In the genomic region with DNA sequence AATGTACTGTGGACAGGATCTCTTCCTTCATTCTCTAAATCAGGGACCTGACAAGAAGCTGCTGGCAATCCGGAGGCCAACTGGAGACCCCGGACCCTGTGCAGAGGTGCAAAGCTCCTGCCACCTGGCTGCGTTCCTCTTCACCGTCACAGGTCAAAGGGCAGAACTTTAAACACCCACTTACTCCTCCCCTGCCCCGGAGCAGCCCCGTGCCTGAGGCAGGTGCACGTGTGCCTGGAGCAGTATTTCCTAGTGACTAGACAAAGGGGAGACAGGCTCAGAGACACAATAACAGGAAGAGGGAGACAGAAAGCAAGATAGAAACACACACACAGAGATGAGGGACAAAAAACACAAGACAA, we compare ENCODE assay signal across 1 cellular context.
A peak's percentile ranks its signal among the peaks of the same experiment; 100 is the strongest.
TF ChIP-seq lines count a peak whose summit lies in the region.

No MANE protein-coding gene starts in this region.

TF ChIP-seq in HepG2, 621 proteins besides CTCF, POLR2A, EP300 and RAD21 (continued from another document):
- TF ChIP-seq CBX5 (CRISPR knock-in tag; IDR thresholded peaks at IDR 0.05; ENCODE audit: borderline replicate concordance) (0 out of 2 replicates have a peak, but pooled peaks have one; percentile 18), BORCS8-MEF2B (CRISPR knock-in tag; IDR thresholded peaks at IDR 0.05) (no peak; the same call in 1 of the 2 replicates), ZNF839 (CRISPR knock-in tag; IDR thresholded peaks at IDR 0.05; ENCODE audit: borderline replicate concordance) (no peak), HDAC6 (IDR thresholded peaks at IDR 0.05; ENCODE audit: low read depth, low read length) (no peak), SOX13 (IDR thresholded peaks at IDR 0.05) (no peak), SOX13 (CRISPR knock-in tag; conservative IDR thresholded peaks at IDR 0.05 in 1 of 2, IDR thresholded peaks at IDR 0.05 in 1 of 2) (peak in 1 of 2 experiments; percentile 72; a peak in 2 of 4 replicates), ZIK1 (CRISPR knock-in tag; IDR thresholded peaks at IDR 0.05; ENCODE audit: borderline replicate concordance, low read depth) (no peak; the same call in 1 of the 2 replicates), TBX3 (IDR thresholded peaks at IDR 0.05; ENCODE audit: borderline replicate concordance) (0 out of 2 replicates have a peak, but pooled peaks have one; percentile 17), NPAS2 (CRISPR knock-in tag; IDR thresholded peaks at IDR 0.05; ENCODE audit: borderline replicate concordance) (no peak), ZNF180 (CRISPR knock-in tag; IDR thresholded peaks at IDR 0.05; ENCODE audit: borderline replicate concordance, low read depth) (no peak), FOSL2 (CRISPR knock-in tag; IDR thresholded peaks at IDR 0.05) (peak; percentile 18; the same call in 1 of the 2 replicates), NFRKB (IDR thresholded peaks at IDR 0.05) (no peak), PITX1 (CRISPR knock-in tag; IDR thresholded peaks at IDR 0.05) (peak; percentile 72; the same call in 1 of the 2 replicates), ZNF776 (CRISPR knock-in tag; IDR thresholded peaks at IDR 0.05) (0 out of 2 replicates have a peak, but pooled peaks have one; percentile 20), HMG20A (CRISPR knock-in tag; IDR thresholded peaks at IDR 0.05; ENCODE audit: borderline replicate concordance) (0 out of 2 replicates have a peak, but pooled peaks have one; percentile 26), KDM5B (CRISPR knock-in tag; IDR thresholded peaks at IDR 0.05; ENCODE audit: borderline replicate concordance) (0 out of 2 replicates have a peak, but pooled peaks have one; percentile 66), YEATS4 (CRISPR knock-in tag; IDR thresholded peaks at IDR 0.05; ENCODE audit: borderline replicate concordance) (peak; percentile 46; the same call in 1 of the 2 replicates), NR2C2 (CRISPR knock-in tag; IDR thresholded peaks at IDR 0.05; ENCODE audit: borderline replicate concordance) (peak; percentile 87), ZNF788 (CRISPR knock-in tag; IDR thresholded peaks at IDR 0.05; ENCODE audit: borderline replicate concordance) (peak; percentile 34; the same call in 1 of the 2 replicates), RCOR2 (CRISPR knock-in tag; IDR thresholded peaks at IDR 0.05) (no peak), ZNF616 (CRISPR knock-in tag; IDR thresholded peaks at IDR 0.05; ENCODE audit: low read depth) (peak; percentile 26; the same call in 1 of the 2 replicates), SP4 (CRISPR knock-in tag; IDR thresholded peaks at IDR 0.05) (0 out of 2 replicates have a peak, but pooled peaks have one; percentile 39), SAP130 (CRISPR knock-in tag; IDR thresholded peaks at IDR 0.05; ENCODE audit: low read depth) (peak; percentile 64), ZNF138 (CRISPR knock-in tag; IDR thresholded peaks at IDR 0.05; ENCODE audit: low read depth) (no peak; the same call in 1 of the 2 replicates), ZNF335 (CRISPR knock-in tag; IDR thresholded peaks at IDR 0.05) (no peak), SETDB1 (CRISPR knock-in tag; IDR thresholded peaks at IDR 0.05; ENCODE audit: borderline replicate concordance) (no peak), HNF4A (CRISPR knock-in tag; IDR thresholded peaks at IDR 0.05) (peak; percentile 80), PRPF4 (IDR thresholded peaks at IDR 0.05; ENCODE audit: low read depth, low read length, poor library complexity, severe bottlenecking) (no peak)
- TF ChIP-seq, protein P1, sequence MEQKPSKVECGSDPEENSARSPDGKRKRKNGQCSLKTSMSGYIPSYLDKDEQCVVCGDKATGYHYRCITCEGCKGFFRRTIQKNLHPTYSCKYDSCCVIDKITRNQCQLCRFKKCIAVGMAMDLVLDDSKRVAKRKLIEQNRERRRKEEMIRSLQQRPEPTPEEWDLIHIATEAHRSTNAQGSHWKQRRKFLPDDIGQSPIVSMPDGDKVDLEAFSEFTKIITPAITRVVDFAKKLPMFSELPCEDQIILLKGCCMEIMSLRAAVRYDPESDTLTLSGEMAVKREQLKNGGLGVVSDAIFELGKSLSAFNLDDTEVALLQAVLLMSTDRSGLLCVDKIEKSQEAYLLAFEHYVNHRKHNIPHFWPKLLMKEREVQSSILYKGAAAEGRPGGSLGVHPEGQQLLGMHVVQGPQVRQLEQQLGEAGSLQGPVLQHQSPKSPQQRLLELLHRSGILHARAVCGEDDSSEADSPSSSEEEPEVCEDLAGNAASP (CRISPR knock-in tag; IDR thresholded peaks at IDR 0.05; ENCODE audit: borderline replicate concordance): peak; percentile 51
- TF ChIP-seq, protein P2, sequence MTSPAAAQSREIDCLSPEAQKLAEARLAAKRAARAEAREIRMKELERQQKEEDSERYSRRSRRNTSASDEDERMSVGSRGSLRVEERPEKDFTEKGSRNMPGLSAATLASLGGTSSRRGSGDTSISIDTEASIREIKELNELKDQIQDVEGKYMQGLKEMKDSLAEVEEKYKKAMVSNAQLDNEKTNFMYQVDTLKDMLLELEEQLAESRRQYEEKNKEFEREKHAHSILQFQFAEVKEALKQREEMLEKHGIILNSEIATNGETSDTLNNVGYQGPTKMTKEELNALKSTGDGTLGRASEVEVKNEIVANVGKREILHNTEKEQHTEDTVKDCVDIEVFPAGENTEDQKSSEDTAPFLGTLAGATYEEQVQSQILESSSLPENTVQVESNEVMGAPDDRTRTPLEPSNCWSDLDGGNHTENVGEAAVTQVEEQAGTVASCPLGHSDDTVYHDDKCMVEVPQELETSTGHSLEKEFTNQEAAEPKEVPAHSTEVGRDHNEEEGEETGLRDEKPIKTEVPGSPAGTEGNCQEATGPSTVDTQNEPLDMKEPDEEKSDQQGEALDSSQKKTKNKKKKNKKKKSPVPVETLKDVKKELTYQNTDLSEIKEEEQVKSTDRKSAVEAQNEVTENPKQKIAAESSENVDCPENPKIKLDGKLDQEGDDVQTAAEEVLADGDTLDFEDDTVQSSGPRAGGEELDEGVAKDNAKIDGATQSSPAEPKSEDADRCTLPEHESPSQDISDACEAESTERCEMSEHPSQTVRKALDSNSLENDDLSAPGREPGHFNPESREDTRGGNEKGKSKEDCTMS (CRISPR knock-in tag; conservative IDR thresholded peaks at IDR 0.05): no peak
- TF ChIP-seq, protein P3, sequence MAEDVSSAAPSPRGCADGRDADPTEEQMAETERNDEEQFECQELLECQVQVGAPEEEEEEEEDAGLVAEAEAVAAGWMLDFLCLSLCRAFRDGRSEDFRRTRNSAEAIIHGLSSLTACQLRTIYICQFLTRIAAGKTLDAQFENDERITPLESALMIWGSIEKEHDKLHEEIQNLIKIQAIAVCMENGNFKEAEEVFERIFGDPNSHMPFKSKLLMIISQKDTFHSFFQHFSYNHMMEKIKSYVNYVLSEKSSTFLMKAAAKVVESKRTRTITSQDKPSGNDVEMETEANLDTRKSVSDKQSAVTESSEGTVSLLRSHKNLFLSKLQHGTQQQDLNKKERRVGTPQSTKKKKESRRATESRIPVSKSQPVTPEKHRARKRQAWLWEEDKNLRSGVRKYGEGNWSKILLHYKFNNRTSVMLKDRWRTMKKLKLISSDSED (CRISPR knock-in tag; IDR thresholded peaks at IDR 0.05): no peak
- TF ChIP-seq, protein P4, sequence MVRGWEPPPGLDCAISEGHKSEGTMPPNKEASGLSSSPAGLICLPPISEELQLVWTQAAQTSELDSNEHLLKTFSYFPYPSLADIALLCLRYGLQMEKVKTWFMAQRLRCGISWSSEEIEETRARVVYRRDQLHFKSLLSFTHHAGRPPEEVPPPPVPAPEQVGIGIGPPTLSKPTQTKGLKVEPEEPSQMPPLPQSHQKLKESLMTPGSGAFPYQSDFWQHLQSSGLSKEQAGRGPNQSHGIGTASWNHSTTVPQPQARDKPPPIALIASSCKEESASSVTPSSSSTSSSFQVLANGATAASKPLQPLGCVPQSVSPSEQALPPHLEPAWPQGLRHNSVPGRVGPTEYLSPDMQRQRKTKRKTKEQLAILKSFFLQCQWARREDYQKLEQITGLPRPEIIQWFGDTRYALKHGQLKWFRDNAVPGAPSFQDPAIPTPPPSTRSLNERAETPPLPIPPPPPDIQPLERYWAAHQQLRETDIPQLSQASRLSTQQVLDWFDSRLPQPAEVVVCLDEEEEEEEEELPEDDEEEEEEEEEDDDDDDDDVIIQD (CRISPR knock-in tag; IDR thresholded peaks at IDR 0.05; ENCODE audit: low read depth): peak; percentile 30; the same call in 1 of the 2 replicates
- TF ChIP-seq, protein P5, sequence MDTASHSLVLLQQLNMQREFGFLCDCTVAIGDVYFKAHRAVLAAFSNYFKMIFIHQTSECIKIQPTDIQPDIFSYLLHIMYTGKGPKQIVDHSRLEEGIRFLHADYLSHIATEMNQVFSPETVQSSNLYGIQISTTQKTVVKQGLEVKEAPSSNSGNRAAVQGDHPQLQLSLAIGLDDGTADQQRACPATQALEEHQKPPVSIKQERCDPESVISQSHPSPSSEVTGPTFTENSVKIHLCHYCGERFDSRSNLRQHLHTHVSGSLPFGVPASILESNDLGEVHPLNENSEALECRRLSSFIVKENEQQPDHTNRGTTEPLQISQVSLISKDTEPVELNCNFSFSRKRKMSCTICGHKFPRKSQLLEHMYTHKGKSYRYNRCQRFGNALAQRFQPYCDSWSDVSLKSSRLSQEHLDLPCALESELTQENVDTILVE (CRISPR knock-in tag; IDR thresholded peaks at IDR 0.05): 0 out of 2 replicates have a peak, but pooled peaks have one; percentile 11
- TF ChIP-seq, protein P6, sequence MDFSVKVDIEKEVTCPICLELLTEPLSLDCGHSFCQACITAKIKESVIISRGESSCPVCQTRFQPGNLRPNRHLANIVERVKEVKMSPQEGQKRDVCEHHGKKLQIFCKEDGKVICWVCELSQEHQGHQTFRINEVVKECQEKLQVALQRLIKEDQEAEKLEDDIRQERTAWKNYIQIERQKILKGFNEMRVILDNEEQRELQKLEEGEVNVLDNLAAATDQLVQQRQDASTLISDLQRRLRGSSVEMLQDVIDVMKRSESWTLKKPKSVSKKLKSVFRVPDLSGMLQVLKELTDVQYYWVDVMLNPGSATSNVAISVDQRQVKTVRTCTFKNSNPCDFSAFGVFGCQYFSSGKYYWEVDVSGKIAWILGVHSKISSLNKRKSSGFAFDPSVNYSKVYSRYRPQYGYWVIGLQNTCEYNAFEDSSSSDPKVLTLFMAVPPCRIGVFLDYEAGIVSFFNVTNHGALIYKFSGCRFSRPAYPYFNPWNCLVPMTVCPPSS (IDR thresholded peaks at IDR 0.05): no peak
- TF ChIP-seq, protein P7, sequence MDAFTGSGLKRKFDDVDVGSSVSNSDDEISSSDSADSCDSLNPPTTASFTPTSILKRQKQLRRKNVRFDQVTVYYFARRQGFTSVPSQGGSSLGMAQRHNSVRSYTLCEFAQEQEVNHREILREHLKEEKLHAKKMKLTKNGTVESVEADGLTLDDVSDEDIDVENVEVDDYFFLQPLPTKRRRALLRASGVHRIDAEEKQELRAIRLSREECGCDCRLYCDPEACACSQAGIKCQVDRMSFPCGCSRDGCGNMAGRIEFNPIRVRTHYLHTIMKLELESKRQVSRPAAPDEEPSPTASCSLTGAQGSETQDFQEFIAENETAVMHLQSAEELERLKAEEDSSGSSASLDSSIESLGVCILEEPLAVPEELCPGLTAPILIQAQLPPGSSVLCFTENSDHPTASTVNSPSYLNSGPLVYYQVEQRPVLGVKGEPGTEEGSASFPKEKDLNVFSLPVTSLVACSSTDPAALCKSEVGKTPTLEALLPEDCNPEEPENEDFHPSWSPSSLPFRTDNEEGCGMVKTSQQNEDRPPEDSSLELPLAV (CRISPR knock-in tag; conservative IDR thresholded peaks at IDR 0.05; ENCODE audit: low read depth): no peak; the same call in 1 of the 2 replicates
- TF ChIP-seq, protein P8, sequence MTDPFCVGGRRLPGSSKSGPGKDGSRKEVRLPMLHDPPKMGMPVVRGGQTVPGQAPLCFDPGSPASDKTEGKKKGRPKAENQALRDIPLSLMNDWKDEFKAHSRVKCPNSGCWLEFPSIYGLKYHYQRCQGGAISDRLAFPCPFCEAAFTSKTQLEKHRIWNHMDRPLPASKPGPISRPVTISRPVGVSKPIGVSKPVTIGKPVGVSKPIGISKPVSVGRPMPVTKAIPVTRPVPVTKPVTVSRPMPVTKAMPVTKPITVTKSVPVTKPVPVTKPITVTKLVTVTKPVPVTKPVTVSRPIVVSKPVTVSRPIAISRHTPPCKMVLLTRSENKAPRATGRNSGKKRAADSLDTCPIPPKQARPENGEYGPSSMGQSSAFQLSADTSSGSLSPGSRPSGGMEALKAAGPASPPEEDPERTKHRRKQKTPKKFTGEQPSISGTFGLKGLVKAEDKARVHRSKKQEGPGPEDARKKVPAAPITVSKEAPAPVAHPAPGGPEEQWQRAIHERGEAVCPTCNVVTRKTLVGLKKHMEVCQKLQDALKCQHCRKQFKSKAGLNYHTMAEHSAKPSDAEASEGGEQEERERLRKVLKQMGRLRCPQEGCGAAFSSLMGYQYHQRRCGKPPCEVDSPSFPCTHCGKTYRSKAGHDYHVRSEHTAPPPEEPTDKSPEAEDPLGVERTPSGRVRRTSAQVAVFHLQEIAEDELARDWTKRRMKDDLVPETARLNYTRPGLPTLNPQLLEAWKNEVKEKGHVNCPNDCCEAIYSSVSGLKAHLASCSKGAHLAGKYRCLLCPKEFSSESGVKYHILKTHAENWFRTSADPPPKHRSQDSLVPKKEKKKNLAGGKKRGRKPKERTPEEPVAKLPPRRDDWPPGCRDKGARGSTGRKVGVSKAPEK (CRISPR knock-in tag; IDR thresholded peaks at IDR 0.05; ENCODE audit: borderline replicate concordance): peak; percentile 92; the same call in 1 of the 2 replicates
TF ChIP-seq in HepG2: peak in this region for 80.
